8 cellular contexts compared by ENCODE assay signal in genomic region chr1:109466100-109466439, GRCh38. TPM values are rescaled to one million over a fixed set of nuclear protein-coding genes. Genes with fewer than 3 reads are reported as not detected.
DNase-seq lines count a peak whose midpoint lies in the region; TF ChIP-seq lines count a peak whose summit lies in the region.

No MANE protein-coding gene starts in this region.

- H3K4me3 ChIP-seq in AG09309 (ENCODE audit: control insufficient read depth, low read depth, low read length) (peak overlapping the region; percentile 72), HUES48 (ENCODE audit: low read depth, low read length) (peak overlapping the region; percentile 59), ectodermal cell (ENCODE audit: insufficient read depth, low read depth, low read length) (peak overlapping the region; percentile 30)

- H3K4me1 ChIP-seq in HUES48 (ENCODE audit: control insufficient read depth, insufficient read depth, low read length) (peaks cover 11% of the 10 kb centered on the region), ectodermal cell (ENCODE audit: control insufficient read depth, insufficient read depth, low read length) (no peaks in the 10 kb centered on the region)

- H3K36me3 Mint-ChIP-seq in nephron (ENCODE audit: low read depth): no peaks in the 10 kb centered on the region

- peaks cover 99% of the 10 kb centered on the region for H3K27me3 Mint-ChIP-seq in nephron (ENCODE audit: low read depth)

- TF ChIP-seq CTCF in AG09309 (IDR thresholded peaks at IDR 0.05; ENCODE audit: control insufficient read depth, insufficient read depth, low read depth, low read length, missing control alignments) (no peak), nephron (IDR thresholded peaks at IDR 0.05; ENCODE audit: unreplicated experiment in 3 of 3) (no peak)

- peak overlapping the region; percentile 81 to 87 (median 84) for H3K4me3 Mint-ChIP-seq in nephron

- peak overlapping the region in 1 of 3 experiments; percentile 30 for H3K27ac Mint-ChIP-seq in nephron

- H3K9ac ChIP-seq in HUES48 (ENCODE audit: low read depth, low read length): no peak overlapping the region; the same call in 1 of the 2 replicates

- H3K27me3 ChIP-seq in HUES48 (ENCODE audit: control insufficient read depth, insufficient read depth, low read length): peaks cover 62% of the 10 kb centered on the region
- H3K27me3 ChIP-seq in ectodermal cell (ENCODE audit: control insufficient read depth, insufficient read depth, low read length, poor library complexity, severe bottlenecking): peaks cover 91% of the 10 kb centered on the region

- 7 to 8% methylated on average over 21 of the region's 21 CpGs for WGBS in ectodermal cell, 2 experiments

- peaks cover 11% of the 10 kb centered on the region for H3K4me1 Mint-ChIP-seq in nephron

- H3K9me3 ChIP-seq in HUES48 (ENCODE audit: control insufficient read depth, insufficient read depth, low read length) (no peaks in the 10 kb centered on the region), ectodermal cell (ENCODE audit: control insufficient read depth, low read length) (no peaks in the 10 kb centered on the region)

- no peaks in the 10 kb centered on the region for H3K9me3 Mint-ChIP-seq in nephron

- H3K36me3 ChIP-seq in HUES48 (ENCODE audit: control insufficient read depth, insufficient read depth, low read length) (no peaks in the 10 kb centered on the region), ectodermal cell (ENCODE audit: control insufficient read depth, insufficient read depth, low read length) (no peaks in the 10 kb centered on the region)

- H3K27ac ChIP-seq in HUES48 (ENCODE audit: low read depth, low read length) (no peak overlapping the region), ectodermal cell (ENCODE audit: insufficient read depth, low read depth, low read length, poor library complexity, severe bottlenecking) (no peak overlapping the region)

- DNase-seq in AG09309 (ENCODE audit: low read depth) (no peak), AG08396 (ENCODE audit: low spot score) (no peak), AG20443 (ENCODE audit: low spot score) (no peak), NCI-H1092 treated with DMSO at 0.1 percent for 48 hours (lab: John Stamatoyannopoulos, UW) (no peak), NCI-H82 treated with DMSO at 0.1 percent for 48 hours (lab: John Stamatoyannopoulos, UW; ENCODE audit: unreplicated experiment) (no peak)

RNA-seq across cellular contexts. Expression of gene SYPL2, which starts 0.3 kb away (rescaled TPM):
- polyA plus RNA-seq in ectodermal cell (2013, experiment 1 of 4): not detected
- not detected for polyA plus RNA-seq in ectodermal cell (2013, experiment 2 of 4)
- not detected for polyA plus RNA-seq in ectodermal cell (2013, experiment 3 of 4)
- polyA plus RNA-seq in ectodermal cell (2013, experiment 4 of 4): not detected

RNA-seq across cellular contexts. Expression of gene ATXN7L2, which starts 17.6 kb away (rescaled TPM):
- 10.6 TPM for polyA plus RNA-seq in ectodermal cell (2013, experiment 1 of 4)
- 9.6 TPM for polyA plus RNA-seq in ectodermal cell (2013, experiment 2 of 4)
- polyA plus RNA-seq in ectodermal cell (2013, experiment 3 of 4): 11.2 TPM
- polyA plus RNA-seq in ectodermal cell (2013, experiment 4 of 4): 11.9 TPM

RNA-seq across cellular contexts. Expression of gene CYB561D1, which starts 27.8 kb away (rescaled TPM):
- 9.0 TPM for polyA plus RNA-seq in ectodermal cell (2013, experiment 1 of 4)
- polyA plus RNA-seq in ectodermal cell (2013, experiment 2 of 4): 10.4 TPM
- polyA plus RNA-seq in ectodermal cell (2013, experiment 3 of 4): 7.8 TPM
- 8.5 TPM for polyA plus RNA-seq in ectodermal cell (2013, experiment 4 of 4)

RNA-seq across cellular contexts. Expression of gene PSMA5, which starts 39.8 kb away (rescaled TPM):
- 63.0 TPM for polyA plus RNA-seq in ectodermal cell (2013, experiment 1 of 4)
- 65.3 TPM for polyA plus RNA-seq in ectodermal cell (2013, experiment 2 of 4)
- polyA plus RNA-seq in ectodermal cell (2013, experiment 3 of 4): 50.9 TPM
- 61.3 TPM for polyA plus RNA-seq in ectodermal cell (2013, experiment 4 of 4)

RNA-seq across cellular contexts. Expression of gene AMIGO1, which starts 43.5 kb away (rescaled TPM):
- 6.9 TPM for polyA plus RNA-seq in ectodermal cell (2013, experiment 1 of 4)
- polyA plus RNA-seq in ectodermal cell (2013, experiment 2 of 4): 6.5 TPM
- polyA plus RNA-seq in ectodermal cell (2013, experiment 3 of 4): 5.9 TPM
- polyA plus RNA-seq in ectodermal cell (2013, experiment 4 of 4): 6.9 TPM
